Comparison of ENCODE assay signal across 23 cellular contexts in genomic region chr19:6225232-6225635, GRCh38.
"Had no signal": no experiment of that assay in that cellular context is flagged by ENCODE, and none has a peak within 500 bp of the region (broad histone marks: within the 10 kb centered on the region; RNA-seq: fewer than 3 reads in every experiment).

No MANE protein-coding gene starts in this region.

- H3K27ac Mint-ChIP-seq: activated CD4-positive, alpha-beta memory T cell treated with anti-CD3 and anti-CD28 coated beads, Interleukin-2, amount 10 ng/mL, durations not matched to agents 7 days and 5 days; activated CD4-positive, alpha-beta T cell treated with anti-CD3 and anti-CD28 coated beads, Interleukin-2, amount 10 ng/mL, durations not matched to agents 7 days and 5 days; activated naive CD4-positive, alpha-beta T cell treated with anti-CD3 and anti-CD28 coated beads, Interleukin-2, amount 10 ng/mL, durations not matched to agents 7 days and 5 days; activated naive CD8-positive, alpha-beta T cell treated with anti-CD3 and anti-CD28 coated beads for 36 hours; activated T-cell treated with anti-CD3 and anti-CD28 coated beads, Interleukin-2, amount 50 U/mL, for 72 hours; activated T-helper 2 cell treated with anti-CD3 and anti-CD28 coated beads, Interferon-gamma antibody, Interleukin-2, Interleukin-4, amounts not matched to agents 10 μg/mL and 5 μg/mL and 100 μg/mL, durations not matched to agents 14 hours and 24 hours and 36 hours; T-cell had no signal

- H3K27ac ChIP-seq: Peyer's patch, VCaP had no signal

- H3K4me3 ChIP-seq: Peyer's patch had no signal

- H3K4me1 Mint-ChIP-seq: activated CD4-positive, alpha-beta memory T cell treated with anti-CD3 and anti-CD28 coated beads, Interleukin-2, amount 10 ng/mL, durations not matched to agents 7 days and 5 days; activated naive CD4-positive, alpha-beta T cell treated with anti-CD3 and anti-CD28 coated beads, Interleukin-2, amount 10 ng/mL, durations not matched to agents 7 days and 5 days; activated naive CD8-positive, alpha-beta T cell treated with anti-CD3 and anti-CD28 coated beads for 36 hours had no signal

- DNase-seq: activated CD4-positive, alpha-beta memory T cell treated with anti-CD3 and anti-CD28 coated beads, Interleukin-2, amount 10 ng/mL, durations not matched to agents 7 days and 5 days; activated CD4-positive, alpha-beta T cell treated with anti-CD3 and anti-CD28 coated beads, Interleukin-2, amount 10 ng/mL, durations not matched to agents 7 days and 5 days; activated CD4-positive, CD25-positive, alpha-beta regulatory T cell; activated gamma-delta T cell treated with Interleukin-2 at 50 U/mL for 16 hours; activated naive CD4-positive, alpha-beta T cell treated with anti-CD3 and anti-CD28 coated beads, Interleukin-2, amount 10 ng/mL, durations not matched to agents 7 days and 5 days; activated naive CD8-positive, alpha-beta T cell treated with anti-CD3 and anti-CD28 coated beads for 36 hours; activated T-cell treated with anti-CD3 and anti-CD28 coated beads for 4 hours; activated T-cell treated with anti-CD3 and anti-CD28 coated beads, Interleukin-2, amount 50 U/mL, for 72 hours; Karpas-422; MM.1S; NCI-H1105; NCI-H1436 treated with DMSO at 0.1 percent for 48 hours; NCI-H187; NCI-H2081; NCI-H510A treated with DMSO at 0.1 percent for 48 hours; NCI-H69; NK-92 treated with Interleukin-12 subunit alpha and Interleukin-12 subunit beta, amount 100 ng/mL, for 24 hours; OCI-M1; Peyer's patch; SIG-M5; T-cell had no signal

- H3K9me3 Mint-ChIP-seq: activated CD4-positive, alpha-beta memory T cell treated with anti-CD3 and anti-CD28 coated beads, Interleukin-2, amount 10 ng/mL, durations not matched to agents 7 days and 5 days; activated CD4-positive, alpha-beta T cell treated with anti-CD3 and anti-CD28 coated beads, Interleukin-2, amount 10 ng/mL, durations not matched to agents 7 days and 5 days; activated naive CD4-positive, alpha-beta T cell treated with anti-CD3 and anti-CD28 coated beads, Interleukin-2, amount 10 ng/mL, durations not matched to agents 7 days and 5 days; activated naive CD8-positive, alpha-beta T cell treated with anti-CD3 and anti-CD28 coated beads for 36 hours; activated T-cell treated with anti-CD3 and anti-CD28 coated beads, Interleukin-2, amount 50 U/mL, for 72 hours; activated T-helper 2 cell treated with anti-CD3 and anti-CD28 coated beads, Interferon-gamma antibody, Interleukin-2, Interleukin-4, amounts not matched to agents 10 μg/mL and 5 μg/mL and 100 μg/mL, durations not matched to agents 14 hours and 24 hours and 36 hours; T-cell had no signal

- H3K27me3 Mint-ChIP-seq: activated CD4-positive, alpha-beta memory T cell treated with anti-CD3 and anti-CD28 coated beads, Interleukin-2, amount 10 ng/mL, durations not matched to agents 7 days and 5 days; activated CD4-positive, alpha-beta T cell treated with anti-CD3 and anti-CD28 coated beads, Interleukin-2, amount 10 ng/mL, durations not matched to agents 7 days and 5 days; activated naive CD4-positive, alpha-beta T cell treated with anti-CD3 and anti-CD28 coated beads, Interleukin-2, amount 10 ng/mL, durations not matched to agents 7 days and 5 days; activated naive CD8-positive, alpha-beta T cell treated with anti-CD3 and anti-CD28 coated beads for 36 hours; T-cell had no signal

- H3K9me3 ChIP-seq: Peyer's patch had no signal

- H3K4me3 Mint-ChIP-seq: activated CD4-positive, alpha-beta memory T cell treated with anti-CD3 and anti-CD28 coated beads, Interleukin-2, amount 10 ng/mL, durations not matched to agents 7 days and 5 days; activated CD4-positive, alpha-beta T cell treated with anti-CD3 and anti-CD28 coated beads, Interleukin-2, amount 10 ng/mL, durations not matched to agents 7 days and 5 days; activated naive CD4-positive, alpha-beta T cell treated with anti-CD3 and anti-CD28 coated beads, Interleukin-2, amount 10 ng/mL, durations not matched to agents 7 days and 5 days; activated naive CD8-positive, alpha-beta T cell treated with anti-CD3 and anti-CD28 coated beads for 36 hours; activated T-cell treated with anti-CD3 and anti-CD28 coated beads, Interleukin-2, amount 50 U/mL, for 72 hours; T-cell had no signal

- ATAC-seq: activated T-cell treated with anti-CD3 and anti-CD28 coated beads, Interleukin-2, amount 50 U/mL, for 72 hours; T-cell had no signal

- H3K27me3 ChIP-seq: Peyer's patch had no signal
